In the genomic region with DNA sequence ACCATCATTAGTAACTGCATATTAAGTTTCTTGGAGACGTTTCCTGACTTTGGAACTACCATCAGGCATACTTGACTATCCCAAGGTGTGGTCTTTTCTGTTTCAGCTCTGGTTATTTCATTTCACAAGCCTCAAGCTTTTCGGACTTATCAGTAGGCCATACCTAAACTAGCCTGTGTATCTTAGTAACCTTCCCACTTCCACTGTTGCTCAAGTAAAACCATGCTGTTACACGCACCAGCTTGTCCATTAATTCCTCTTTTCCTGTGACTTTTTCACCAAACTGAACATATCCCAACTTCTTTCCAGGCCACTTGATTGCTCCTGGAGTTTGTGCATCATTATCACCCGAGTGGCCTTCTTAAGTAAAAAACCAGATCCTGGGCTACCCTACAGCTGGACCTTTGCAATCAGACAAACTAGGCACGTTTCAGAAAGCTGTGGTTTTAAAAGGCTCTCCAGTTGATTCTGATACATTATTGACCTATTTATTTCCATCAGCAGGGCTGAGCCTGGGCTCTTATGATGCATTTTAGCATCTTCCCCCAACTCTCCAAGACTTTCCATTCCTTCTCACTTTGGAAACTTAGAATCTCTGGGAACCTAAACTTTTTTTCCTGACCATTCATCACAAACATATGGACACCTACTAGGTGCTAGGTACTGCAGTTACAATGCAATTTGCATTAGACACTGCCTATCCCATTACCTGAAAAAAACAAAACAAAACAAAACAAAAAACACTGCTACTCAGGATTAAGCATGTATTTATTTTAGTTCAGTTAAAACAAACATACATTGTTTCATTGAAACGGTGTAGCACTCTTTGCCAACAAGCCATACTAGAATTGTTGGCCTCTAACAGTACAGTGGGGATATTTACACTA, we compare ENCODE assay signal across 1 cellular context.
A peak's percentile ranks its signal among the peaks of the same experiment; 100 is the strongest.
TF ChIP-seq lines count a peak whose summit lies in the region.

No MANE protein-coding gene starts in this region.

TF ChIP-seq in K562, 482 proteins besides CTCF, POLR2A, EP300 and RAD21 (continued from another document and continues in another):
- TF ChIP-seq, protein P1, sequence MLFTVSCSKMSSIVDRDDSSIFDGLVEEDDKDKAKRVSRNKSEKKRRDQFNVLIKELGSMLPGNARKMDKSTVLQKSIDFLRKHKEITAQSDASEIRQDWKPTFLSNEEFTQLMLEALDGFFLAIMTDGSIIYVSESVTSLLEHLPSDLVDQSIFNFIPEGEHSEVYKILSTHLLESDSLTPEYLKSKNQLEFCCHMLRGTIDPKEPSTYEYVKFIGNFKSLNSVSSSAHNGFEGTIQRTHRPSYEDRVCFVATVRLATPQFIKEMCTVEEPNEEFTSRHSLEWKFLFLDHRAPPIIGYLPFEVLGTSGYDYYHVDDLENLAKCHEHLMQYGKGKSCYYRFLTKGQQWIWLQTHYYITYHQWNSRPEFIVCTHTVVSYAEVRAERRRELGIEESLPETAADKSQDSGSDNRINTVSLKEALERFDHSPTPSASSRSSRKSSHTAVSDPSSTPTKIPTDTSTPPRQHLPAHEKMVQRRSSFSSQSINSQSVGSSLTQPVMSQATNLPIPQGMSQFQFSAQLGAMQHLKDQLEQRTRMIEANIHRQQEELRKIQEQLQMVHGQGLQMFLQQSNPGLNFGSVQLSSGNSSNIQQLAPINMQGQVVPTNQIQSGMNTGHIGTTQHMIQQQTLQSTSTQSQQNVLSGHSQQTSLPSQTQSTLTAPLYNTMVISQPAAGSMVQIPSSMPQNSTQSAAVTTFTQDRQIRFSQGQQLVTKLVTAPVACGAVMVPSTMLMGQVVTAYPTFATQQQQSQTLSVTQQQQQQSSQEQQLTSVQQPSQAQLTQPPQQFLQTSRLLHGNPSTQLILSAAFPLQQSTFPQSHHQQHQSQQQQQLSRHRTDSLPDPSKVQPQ (CRISPR knock-in tag; IDR thresholded peaks at IDR 0.05; ENCODE audit: borderline replicate concordance), result no peak
- no peak for TF ChIP-seq PBX2 (CRISPR knock-in tag; IDR thresholded peaks at IDR 0.05; ENCODE audit: low read depth)
- no peak for TF ChIP-seq PBX2 (tag; conservative IDR thresholded peaks at IDR 0.05; ENCODE audit: low read depth)
- TF ChIP-seq ZKSCAN1 (IDR thresholded peaks at IDR 0.05; ENCODE audit: low read depth, low read length), result peak; percentile 95
- peak; percentile 79; the same call in 1 of the 2 replicates for TF ChIP-seq ZNF444 (CRISPR knock-in tag; IDR thresholded peaks at IDR 0.05)
- peak; percentile 48; the same call in 1 of the 2 replicates for TF ChIP-seq NFATC3 (IDR thresholded peaks at IDR 0.05)
- peak; percentile 42 for TF ChIP-seq CHD2 (IDR thresholded peaks at IDR 0.05; ENCODE audit: low read depth, low read length)
- no peak for TF ChIP-seq SP1 (CRISPR knock-in tag; IDR thresholded peaks at IDR 0.05)
- TF ChIP-seq MYNN (IDR thresholded peaks at IDR 0.05), result peak; percentile 53
- TF ChIP-seq MYNN (CRISPR knock-in tag; IDR thresholded peaks at IDR 0.05), result no peak
- 0 out of 2 replicates have a peak, but pooled peaks have one; percentile 11 for TF ChIP-seq ELF2 (CRISPR knock-in tag; IDR thresholded peaks at IDR 0.05)
- no peak for TF ChIP-seq FOXJ3 (CRISPR knock-in tag; IDR thresholded peaks at IDR 0.05)
- TF ChIP-seq NCOR1 (IDR thresholded peaks at IDR 0.05), result peak; percentile 17; the same call in 1 of the 2 replicates
- TF ChIP-seq, protein P2, sequence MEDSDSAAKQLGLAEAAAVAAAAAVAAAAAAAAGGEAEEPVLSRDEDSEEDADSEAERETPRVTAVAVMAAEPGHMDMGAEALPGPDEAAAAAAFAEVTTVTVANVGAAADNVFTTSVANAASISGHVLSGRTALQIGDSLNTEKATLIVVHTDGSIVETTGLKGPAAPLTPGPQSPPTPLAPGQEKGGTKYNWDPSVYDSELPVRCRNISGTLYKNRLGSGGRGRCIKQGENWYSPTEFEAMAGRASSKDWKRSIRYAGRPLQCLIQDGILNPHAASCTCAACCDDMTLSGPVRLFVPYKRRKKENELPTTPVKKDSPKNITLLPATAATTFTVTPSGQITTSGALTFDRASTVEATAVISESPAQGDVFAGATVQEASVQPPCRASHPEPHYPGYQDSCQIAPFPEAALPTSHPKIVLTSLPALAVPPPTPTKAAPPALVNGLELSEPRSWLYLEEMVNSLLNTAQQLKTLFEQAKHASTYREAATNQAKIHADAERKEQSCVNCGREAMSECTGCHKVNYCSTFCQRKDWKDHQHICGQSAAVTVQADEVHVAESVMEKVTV (CRISPR knock-in tag; IDR thresholded peaks at IDR 0.05), result peak; percentile 39; the same call in 1 of the 2 replicates
- TF ChIP-seq, protein P3, sequence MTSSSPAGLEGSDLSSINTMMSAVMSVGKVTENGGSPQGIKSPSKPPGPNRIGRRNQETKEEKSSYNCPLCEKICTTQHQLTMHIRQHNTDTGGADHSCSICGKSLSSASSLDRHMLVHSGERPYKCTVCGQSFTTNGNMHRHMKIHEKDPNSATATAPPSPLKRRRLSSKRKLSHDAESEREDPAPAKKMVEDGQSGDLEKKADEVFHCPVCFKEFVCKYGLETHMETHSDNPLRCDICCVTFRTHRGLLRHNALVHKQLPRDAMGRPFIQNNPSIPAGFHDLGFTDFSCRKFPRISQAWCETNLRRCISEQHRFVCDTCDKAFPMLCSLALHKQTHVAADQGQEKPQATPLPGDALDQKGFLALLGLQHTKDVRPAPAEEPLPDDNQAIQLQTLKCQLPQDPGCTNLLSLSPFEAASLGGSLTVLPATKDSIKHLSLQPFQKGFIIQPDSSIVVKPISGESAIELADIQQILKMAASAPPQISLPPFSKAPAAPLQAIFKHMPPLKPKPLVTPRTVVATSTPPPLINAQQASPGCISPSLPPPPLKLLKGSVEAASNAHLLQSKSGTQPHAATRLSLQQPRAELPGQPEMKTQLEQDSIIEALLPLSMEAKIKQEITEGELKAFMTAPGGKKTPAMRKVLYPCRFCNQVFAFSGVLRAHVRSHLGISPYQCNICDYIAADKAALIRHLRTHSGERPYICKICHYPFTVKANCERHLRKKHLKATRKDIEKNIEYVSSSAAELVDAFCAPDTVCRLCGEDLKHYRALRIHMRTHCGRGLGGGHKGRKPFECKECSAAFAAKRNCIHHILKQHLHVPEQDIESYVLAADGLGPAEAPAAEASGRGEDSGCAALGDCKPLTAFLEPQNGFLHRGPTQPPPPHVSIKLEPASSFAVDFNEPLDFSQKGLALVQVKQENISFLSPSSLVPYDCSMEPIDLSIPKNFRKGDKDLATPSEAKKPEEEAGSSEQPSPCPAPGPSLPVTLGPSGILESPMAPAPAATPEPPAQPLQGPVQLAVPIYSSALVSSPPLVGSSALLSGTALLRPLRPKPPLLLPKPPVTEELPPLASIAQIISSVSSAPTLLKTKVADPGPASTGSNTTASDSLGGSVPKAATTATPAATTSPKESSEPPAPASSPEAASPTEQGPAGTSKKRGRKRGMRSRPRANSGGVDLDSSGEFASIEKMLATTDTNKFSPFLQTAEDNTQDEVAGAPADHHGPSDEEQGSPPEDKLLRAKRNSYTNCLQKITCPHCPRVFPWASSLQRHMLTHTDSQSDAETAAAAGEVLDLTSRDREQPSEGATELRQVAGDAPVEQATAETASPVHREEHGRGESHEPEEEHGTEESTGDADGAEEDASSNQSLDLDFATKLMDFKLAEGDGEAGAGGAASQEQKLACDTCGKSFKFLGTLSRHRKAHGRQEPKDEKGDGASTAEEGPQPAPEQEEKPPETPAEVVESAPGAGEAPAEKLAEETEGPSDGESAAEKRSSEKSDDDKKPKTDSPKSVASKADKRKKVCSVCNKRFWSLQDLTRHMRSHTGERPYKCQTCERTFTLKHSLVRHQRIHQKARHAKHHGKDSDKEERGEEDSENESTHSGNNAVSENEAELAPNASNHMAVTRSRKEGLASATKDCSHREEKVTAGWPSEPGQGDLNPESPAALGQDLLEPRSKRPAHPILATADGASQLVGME (CRISPR knock-in tag; IDR thresholded peaks at IDR 0.05), result 0 out of 2 replicates have a peak, but pooled peaks have one; percentile 25
- TF ChIP-seq, protein P4, sequence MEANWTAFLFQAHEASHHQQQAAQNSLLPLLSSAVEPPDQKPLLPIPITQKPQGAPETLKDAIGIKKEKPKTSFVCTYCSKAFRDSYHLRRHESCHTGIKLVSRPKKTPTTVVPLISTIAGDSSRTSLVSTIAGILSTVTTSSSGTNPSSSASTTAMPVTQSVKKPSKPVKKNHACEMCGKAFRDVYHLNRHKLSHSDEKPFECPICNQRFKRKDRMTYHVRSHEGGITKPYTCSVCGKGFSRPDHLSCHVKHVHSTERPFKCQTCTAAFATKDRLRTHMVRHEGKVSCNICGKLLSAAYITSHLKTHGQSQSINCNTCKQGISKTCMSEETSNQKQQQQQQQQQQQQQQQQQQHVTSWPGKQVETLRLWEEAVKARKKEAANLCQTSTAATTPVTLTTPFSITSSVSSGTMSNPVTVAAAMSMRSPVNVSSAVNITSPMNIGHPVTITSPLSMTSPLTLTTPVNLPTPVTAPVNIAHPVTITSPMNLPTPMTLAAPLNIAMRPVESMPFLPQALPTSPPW (CRISPR knock-in tag; IDR thresholded peaks at IDR 0.05), result no peak
- TF ChIP-seq NFE2L1 (tag; IDR thresholded peaks at IDR 0.05; ENCODE audit: borderline replicate concordance, low read depth), result no peak
- TF ChIP-seq BHLHE40 (IDR thresholded peaks at IDR 0.05; ENCODE audit: low read length), result peak; percentile 54
- TF ChIP-seq ZNF561 (CRISPR knock-in tag; conservative IDR thresholded peaks at IDR 0.05), result no peak
- TF ChIP-seq ZBTB7A (IDR thresholded peaks at IDR 0.05; ENCODE audit: borderline replicate concordance, control insufficient read depth, low read depth, low read length), result no peak
- TF ChIP-seq, protein P5, sequence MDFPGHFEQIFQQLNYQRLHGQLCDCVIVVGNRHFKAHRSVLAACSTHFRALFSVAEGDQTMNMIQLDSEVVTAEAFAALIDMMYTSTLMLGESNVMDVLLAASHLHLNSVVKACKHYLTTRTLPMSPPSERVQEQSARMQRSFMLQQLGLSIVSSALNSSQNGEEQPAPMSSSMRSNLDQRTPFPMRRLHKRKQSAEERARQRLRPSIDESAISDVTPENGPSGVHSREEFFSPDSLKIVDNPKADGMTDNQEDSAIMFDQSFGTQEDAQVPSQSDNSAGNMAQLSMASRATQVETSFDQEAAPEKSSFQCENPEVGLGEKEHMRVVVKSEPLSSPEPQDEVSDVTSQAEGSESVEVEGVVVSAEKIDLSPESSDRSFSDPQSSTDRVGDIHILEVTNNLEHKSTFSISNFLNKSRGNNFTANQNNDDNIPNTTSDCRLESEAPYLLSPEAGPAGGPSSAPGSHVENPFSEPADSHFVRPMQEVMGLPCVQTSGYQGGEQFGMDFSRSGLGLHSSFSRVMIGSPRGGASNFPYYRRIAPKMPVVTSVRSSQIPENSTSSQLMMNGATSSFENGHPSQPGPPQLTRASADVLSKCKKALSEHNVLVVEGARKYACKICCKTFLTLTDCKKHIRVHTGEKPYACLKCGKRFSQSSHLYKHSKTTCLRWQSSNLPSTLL (IDR thresholded peaks at IDR 0.05), result 0 out of 2 replicates have a peak, but pooled peaks have one; percentile 50
- TF ChIP-seq MLX (CRISPR knock-in tag; conservative IDR thresholded peaks at IDR 0.05), result 0 out of 4 replicates have a peak, but pooled peaks of 1 of the 2 experiments have one; percentile 26
- peak; percentile 58 for TF ChIP-seq ELF4 (CRISPR knock-in tag; IDR thresholded peaks at IDR 0.05)
- TF ChIP-seq NELFE (IDR thresholded peaks at IDR 0.05; ENCODE audit: insufficient read depth, insufficient read length), result no peak
- TF ChIP-seq, protein P6, sequence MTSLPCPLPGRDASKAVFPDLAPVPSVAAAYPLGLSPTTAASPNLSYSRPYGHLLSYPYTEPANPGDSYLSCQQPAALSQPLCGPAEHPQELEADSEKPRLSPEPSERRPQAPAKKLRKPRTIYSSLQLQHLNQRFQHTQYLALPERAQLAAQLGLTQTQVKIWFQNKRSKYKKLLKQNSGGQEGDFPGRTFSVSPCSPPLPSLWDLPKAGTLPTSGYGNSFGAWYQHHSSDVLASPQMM (CRISPR knock-in tag; IDR thresholded peaks at IDR 0.05), result peak; percentile 60; the same call in 1 of the 2 replicates
- peak; percentile 93 for TF ChIP-seq FOXO4 (CRISPR knock-in tag; IDR thresholded peaks at IDR 0.05)
- peak; percentile 89; the same call in 1 of the 2 replicates for TF ChIP-seq RHOXF2B (CRISPR knock-in tag; conservative IDR thresholded peaks at IDR 0.05)
- TF ChIP-seq ZNF551 (CRISPR knock-in tag; IDR thresholded peaks at IDR 0.05), result peak; percentile 62; the same call in 1 of the 2 replicates
- peak; percentile 67; the same call in 1 of the 2 replicates for TF ChIP-seq ZNF3 (CRISPR knock-in tag; IDR thresholded peaks at IDR 0.05)
- peak; percentile 33; the same call in 1 of the 2 replicates for TF ChIP-seq ZFP1 (CRISPR knock-in tag; IDR thresholded peaks at IDR 0.05)
